ENCODE assay signal across 28 cellular contexts in the genomic region with DNA sequence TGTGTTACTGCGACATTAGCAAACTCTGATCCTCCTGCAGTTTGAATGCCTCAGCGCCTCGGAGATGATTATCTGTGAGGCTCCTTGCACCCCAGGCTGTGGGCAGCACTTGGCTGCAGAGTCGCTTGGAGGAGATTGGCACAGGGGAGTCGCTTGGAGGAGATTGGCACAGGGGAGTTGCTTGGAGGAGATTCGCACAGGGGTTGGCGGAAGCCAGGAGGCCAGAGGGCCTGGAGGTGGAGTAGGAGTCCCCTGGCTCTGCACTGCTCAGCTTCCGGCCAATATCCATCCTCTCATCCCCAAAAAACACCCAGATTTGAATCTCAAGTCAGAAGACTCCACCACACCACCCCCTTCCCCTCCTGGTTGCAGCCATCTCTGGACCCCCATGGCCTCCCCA.
"Had no signal": no experiment of that assay in that cellular context is flagged by ENCODE, and none has a peak within 500 bp of the region (broad histone marks: within the 10 kb centered on the region; RNA-seq: fewer than 3 reads in every experiment).

No MANE protein-coding gene starts in this region.

- ATAC-seq: naive thymus-derived CD8-positive, alpha-beta T cell; natural killer cell treated with Interleukin-12 subunit alpha and Interleukin-12 subunit beta and Interleukin-15 and Interleukin-18, amount 100 ng/mL, for 72 hours; pancreas; psoas muscle; right cardiac atrium; right lobe of liver; stimulated activated memory B cell treated with anti-CD40 and anti-IgM and Interleukin-4, amounts not matched to agents 10 μg/mL and 1 μg/mL and 100 μg/mL, for 72 hours; stimulated activated naive CD8-positive, alpha-beta T cell treated with anti-CD3 and anti-CD28 coated beads, Interleukin-15, amount 100 ng/mL, for 72 hours; stimulated activated naive CD8-positive, alpha-beta T cell treated with anti-CD3 and anti-CD28 coated beads, Interleukin-15, Interleukin-2, amounts not matched to agents 100 U/mL and 50 U/mL, for 24 hours; upper lobe of right lung had no signal

- H2AFZ ChIP-seq: neural progenitor cell had no signal

- H3K9me3 ChIP-seq: neutrophil, pancreas, psoas muscle, right lobe of liver, sigmoid colon, suprapubic skin, testis, tibial artery, transverse colon, upper lobe of right lung, uterus had no signal

- H3K27me3 ChIP-seq: neural progenitor cell, pancreas, right lobe of liver, testis, upper lobe of right lung, uterus had no signal

- H3K4me2 ChIP-seq: neural progenitor cell had no signal

- H3K4me1 ChIP-seq: pancreas, psoas muscle, right lobe of liver, sigmoid colon, suprapubic skin, testis, tibial artery, transverse colon, upper lobe of right lung, uterus had no signal

- H3K27ac ChIP-seq: neural progenitor cell, neutrophil, pancreas, psoas muscle, right lobe of liver, sigmoid colon, suprapubic skin, testis, tibial artery, transverse colon, upper lobe of right lung, uterus had no signal

- H3K9ac ChIP-seq: neural progenitor cell had no signal

- DNase-seq: naive B cell; naive thymus-derived CD8-positive, alpha-beta T cell; nucleus accumbens; pancreas; psoas muscle; right cardiac atrium; right lobe of liver; sigmoid colon; small intestine; stimulated activated CD4-positive, alpha-beta T cell treated with anti-CD3 and anti-CD28 coated beads, Interleukin-12 subunit alpha, Interleukin-12 subunit beta, amount 100 ng/mL, for 4 hours; stimulated activated CD4-positive, alpha-beta T cell treated with anti-CD3 and anti-CD28 coated beads, Interleukin-1b, Interleukin-23, amount 100 ng/mL, for 48 hours; stimulated activated CD4-positive, alpha-beta T cell treated with anti-CD3 and anti-CD28 coated beads, Interleukin-4, amount 100 ng/mL, for 1 hour; stimulated activated CD4-positive, alpha-beta T cell treated with anti-CD3 and anti-CD28 coated beads, Interleukin-4, amount 100 ng/mL, for 4 hours; stimulated activated CD8-positive, alpha-beta memory T cell treated with anti-CD3 and anti-CD28 coated beads, Interleukin-4, amount 100 ng/mL, for 48 hours; stimulated activated naive CD4-positive, alpha-beta T cell; stimulated activated naive CD8-positive, alpha-beta T cell treated with anti-CD3 and anti-CD28 coated beads, Interleukin-15, amount 100 ng/mL, for 72 hours; stimulated activated naive CD8-positive, alpha-beta T cell treated with anti-CD3 and anti-CD28 coated beads, Interleukin-15, Interleukin-2, amounts not matched to agents 100 U/mL and 50 U/mL, for 24 hours; substantia nigra; testis; tibial artery; transverse colon; upper lobe of right lung; uterus had no signal

- H3K36me3 ChIP-seq: neural progenitor cell, neutrophil, pancreas, right lobe of liver, sigmoid colon, suprapubic skin, tibial artery, transverse colon, upper lobe of right lung, uterus had no signal

- H3K4me3 ChIP-seq: neural progenitor cell, pancreas, psoas muscle, right lobe of liver, sigmoid colon, suprapubic skin, testis, tibial artery, transverse colon, upper lobe of right lung, uterus had no signal
